In genomic region chr6:34391711-34392496, GRCh38 we compare ENCODE assay signal across 8 cellular contexts. TPM values are rescaled to one million over a fixed set of nuclear protein-coding genes. Genes with fewer than 3 reads are reported as not detected.
DNase-seq lines count a peak whose midpoint lies in the region; ATAC-seq, FAIRE-seq and TF ChIP-seq lines count a peak whose summit lies in the region.

No MANE protein-coding gene starts in this region.

- H3K9ac ChIP-seq in HUES48 (ENCODE audit: low read depth, low read length): peak overlapping the region; percentile 76

- H3K9me3 ChIP-seq in HUES48 (ENCODE audit: control insufficient read depth, insufficient read depth, low read length) (peaks cover 8% of the 10 kb centered on the region; the same call in 1 of the 2 replicates), thoracic aorta (no peaks in the 10 kb centered on the region)

- DNase-seq in DMS153 (lab: John Stamatoyannopoulos, UW) (peak; percentile 21), RCC 7860 (ENCODE audit: low spot score) (peak; percentile 10), germinal center (ENCODE audit: low spot score) (peak; percentile 58), occipital lobe (lab: John Stamatoyannopoulos, UW) (peak; percentile 41), thoracic aorta (ENCODE audit: low spot score) (no peak)
- peak; percentile 32 for DNase-seq in activated effector memory CD4-positive, alpha-beta T cell treated with Interleukin-2 at 50 U/mL for 16 hours

- no peak for FAIRE-seq in RCC 7860 (lab: Jason Lieb, UNC)

- H3K4me1 ChIP-seq in HUES48 (ENCODE audit: control insufficient read depth, insufficient read depth, low read length) (peaks cover 5% of the 10 kb centered on the region; the same call in 1 of the 2 replicates), thoracic aorta (ENCODE audit: control insufficient read depth in 1 of 2, low read depth in 2 of 2) (peaks cover 26 to 29% of the 10 kb centered on the region in 2 donors)

- H3K4me3 ChIP-seq in HUES48 (ENCODE audit: low read depth, low read length) (peak overlapping the region; percentile 85), thoracic aorta (peak overlapping the region; percentile 99)

- H3K36me3 ChIP-seq in HUES48 (ENCODE audit: control insufficient read depth, insufficient read depth, low read length): no peaks in the 10 kb centered on the region
- no peaks in the 10 kb centered on the region for H3K36me3 ChIP-seq in thoracic aorta

- H3K27ac ChIP-seq in HUES48 (ENCODE audit: low read depth, low read length) (peak overlapping the region; percentile 88), thoracic aorta (peak overlapping the region; percentile 89 to 97)

- H3K27me3 ChIP-seq in HUES48 (ENCODE audit: control insufficient read depth, insufficient read depth, low read length) (no peaks in the 10 kb centered on the region), thoracic aorta (replicated peaks; ENCODE audit: insufficient read depth) (no peaks in the 10 kb centered on the region)

- TF ChIP-seq CTCF in thoracic aorta (IDR thresholded peaks at IDR 0.05): no peak

- ATAC-seq in GM21423 (IDR thresholded peaks at IDR 0.05; ENCODE audit: unreplicated experiment) (peak; percentile 37), thoracic aorta (ENCODE audit: insufficient number of reproducible peaks, low FRiP score, low read depth) (peak; percentile 43)

RNA-seq across cellular contexts. Expression of gene NUDT3, which starts 0.6 kb away (rescaled TPM):
- 116 TPM for total RNA-seq in occipital lobe
- total RNA-seq in thoracic aorta: 10 to 100 TPM; 34.8 to 46.8 TPM

RNA-seq across cellular contexts. Expression of gene RPS10, which starts 34.0 kb away (rescaled TPM):
- total RNA-seq in occipital lobe (1,021 TPM), thoracic aorta (1,000 to 10,000 TPM in 1 of 2 donors, 100 to 1,000 TPM in 1; 975 to 1,344 TPM)
